Comparison of ENCODE assay signal across 2 cellular contexts in genomic region chr16:52532384-52532783, GRCh38.
TF ChIP-seq lines count a peak whose summit lies in the region.

No MANE protein-coding gene starts in this region.

TF ChIP-seq in HepG2, 621 proteins besides CTCF, POLR2A, EP300 and RAD21:
- TF ChIP-seq EEA1 (CRISPR knock-in tag; IDR thresholded peaks at IDR 0.05; ENCODE audit: borderline replicate concordance), result no peak
- no peak for TF ChIP-seq ATF6 (CRISPR knock-in tag; conservative IDR thresholded peaks at IDR 0.05)
- no peak for TF ChIP-seq ZNF138 (CRISPR knock-in tag; IDR thresholded peaks at IDR 0.05; ENCODE audit: low read depth)
- TF ChIP-seq ZNF207 (IDR thresholded peaks at IDR 0.05; ENCODE audit: borderline replicate concordance), result no peak
- no peak for TF ChIP-seq ZNF615 (CRISPR knock-in tag; IDR thresholded peaks at IDR 0.05; ENCODE audit: borderline replicate concordance)
- no peak for TF ChIP-seq ATF5 (CRISPR knock-in tag; IDR thresholded peaks at IDR 0.05; ENCODE audit: low read depth)
- no peak for TF ChIP-seq ZNF253 (CRISPR knock-in tag; IDR thresholded peaks at IDR 0.05; ENCODE audit: borderline replicate concordance)
- TF ChIP-seq ZFP1 (CRISPR knock-in tag; IDR thresholded peaks at IDR 0.05), result no peak
- TF ChIP-seq ZNF543 (CRISPR knock-in tag; IDR thresholded peaks at IDR 0.05), result no peak
- no peak for TF ChIP-seq HOXA3 (CRISPR knock-in tag; IDR thresholded peaks at IDR 0.05)
- no peak for TF ChIP-seq ZNF572 (CRISPR knock-in tag; IDR thresholded peaks at IDR 0.05)
- no peak for TF ChIP-seq ZFAT (CRISPR knock-in tag; conservative IDR thresholded peaks at IDR 0.05)
- peak; percentile 87 to 92 for TF ChIP-seq MAFK (conservative IDR thresholded peaks at IDR 0.05 in 1 of 2, IDR thresholded peaks at IDR 0.05 in 1 of 2; ENCODE audit: low read length in 2 of 2)
- TF ChIP-seq ZNF589 (CRISPR knock-in tag; conservative IDR thresholded peaks at IDR 0.05), result no peak
- peak; percentile 79 for TF ChIP-seq MAFF (IDR thresholded peaks at IDR 0.05; ENCODE audit: low read depth, low read length)
- TF ChIP-seq ZBTB7B (CRISPR knock-in tag; IDR thresholded peaks at IDR 0.05), result no peak

TF ChIP-seq in IMR-90, 13 proteins besides CTCF, POLR2A, EP300 and RAD21:
- TF ChIP-seq USF2 (IDR thresholded peaks at IDR 0.05; ENCODE audit: low read depth, low read length), result no peak
- TF ChIP-seq RFX5 (IDR thresholded peaks at IDR 0.05; ENCODE audit: low read depth, low read length), result no peak
- TF ChIP-seq MAFK (IDR thresholded peaks at IDR 0.05; ENCODE audit: low read depth, low read length), result 0 out of 2 replicates have a peak, but pooled peaks have one; percentile 22
- TF ChIP-seq NFE2L2 (IDR thresholded peaks at IDR 0.05; ENCODE audit: low read depth, low read length), result no peak
- no peak for TF ChIP-seq RCOR1 (IDR thresholded peaks at IDR 0.05; ENCODE audit: insufficient replicate concordance, low read length)
- TF ChIP-seq ELK1 (IDR thresholded peaks at IDR 0.05; ENCODE audit: borderline replicate concordance, low read depth, low read length), result no peak
